Comparison of ENCODE assay signal across 23 cellular contexts in the genomic region with DNA sequence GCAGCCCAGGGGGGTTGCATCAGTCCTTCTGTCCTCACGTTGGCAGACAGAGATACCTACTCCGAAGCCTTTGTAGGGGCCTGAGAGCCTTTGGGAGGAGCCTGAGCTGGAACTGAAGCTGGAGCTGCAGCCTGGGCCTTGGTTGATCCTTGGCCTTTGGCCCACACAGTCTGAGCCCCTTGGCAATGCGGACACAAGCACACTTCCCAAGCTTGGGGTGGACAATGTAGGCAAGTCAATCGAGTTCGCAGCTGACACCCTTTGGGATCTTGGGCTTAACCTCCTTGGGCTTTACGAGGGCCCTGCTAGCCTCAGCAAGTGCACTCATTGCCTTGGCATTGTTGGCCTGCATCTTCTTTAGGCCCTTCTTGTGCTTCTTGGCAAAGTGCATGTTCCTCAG. TPM values are rescaled to one million over a fixed set of nuclear protein-coding genes. Genes with fewer than 3 reads are reported as not detected.
DNase-seq lines count a peak whose midpoint lies in the region; ATAC-seq and TF ChIP-seq lines count a peak whose summit lies in the region.
"Had no signal": no experiment of that assay in that cellular context is flagged by ENCODE, and none has a peak within 500 bp of the region (broad histone marks: within the 10 kb centered on the region; RNA-seq: fewer than 3 reads in every experiment).

No MANE protein-coding gene starts in this region.

- H3K27me3 ChIP-seq in breast epithelium: no peaks in the 10 kb centered on the region
- no peaks in the 10 kb centered on the region for H3K27me3 ChIP-seq in esophagus squamous epithelium
- H3K27me3 ChIP-seq in skeletal muscle tissue (ENCODE audit: control insufficient read depth in 3 of 3, insufficient read depth in 3 of 3, low read length in 3 of 3): no peaks in the 10 kb centered on the region
- H3K27me3 ChIP-seq: BLaER1 treated with 17β-estradiol and CSF1 and Interleukin-3, amounts not matched to agents 10 nM and 100 nM; left lung; pancreas; tibial artery had no signal

- peaks cover 28% of the 10 kb centered on the region for H3K4me1 Mint-ChIP-seq in MCF 10A (ENCODE audit: insufficient read depth, unreplicated experiment)

- no peak overlapping the region for H3K9ac ChIP-seq in skeletal muscle tissue (ENCODE audit: low read depth in 1 of 3, low read length in 3 of 3)
- H3K9ac ChIP-seq: BLaER1 treated with 17β-estradiol and CSF1 and Interleukin-3, amounts not matched to agents 10 nM and 100 nM; KMS-11 had no signal

- H3K27me3 Mint-ChIP-seq in MCF 10A (ENCODE audit: insufficient read depth, unreplicated experiment): no peaks in the 10 kb centered on the region
- H3K27me3 Mint-ChIP-seq: activated B cell treated with CpG ODN at 0.5 μM for 24 hours; activated CD8-positive, alpha-beta T cell treated with anti-CD3 and anti-CD28 coated beads for 36 hours; activated naive CD4-positive, alpha-beta T cell treated with anti-CD3 and anti-CD28 coated beads, Interleukin-2, amount 50 U/mL, for 24 hours had no signal

- ATAC-seq in HG03045 (IDR thresholded peaks at IDR 0.05; ENCODE audit: unreplicated experiment) (no peak), GM19351 (IDR thresholded peaks at IDR 0.05; ENCODE audit: unreplicated experiment) (no peak)
- ATAC-seq: A549; activated CD8-positive, alpha-beta T cell treated with anti-CD3 and anti-CD28 coated beads for 36 hours; HCT116; left lung; pancreas had no signal

- 32 to 63% methylated on average over 4 to 5 of the region's 6 CpGs for WGBS in esophagus squamous epithelium, 2 donors

- POLR2A ChIA-PET in MCF 10A (lab: Yijun Ruan, JAX): interaction anchor here (0.7 to 14.7 kb wide), 11 partner anchors 10 to 200 kb away, joined by 3 to 379 read pairs (median 12); partner anchors contain the start of gene GRPEL2

- H3K27ac Mint-ChIP-seq in MCF 10A (ENCODE audit: low read depth, unreplicated experiment): no peak overlapping the region
- H3K27ac Mint-ChIP-seq: activated B cell treated with CpG ODN at 0.5 μM for 24 hours; activated naive CD4-positive, alpha-beta T cell treated with anti-CD3 and anti-CD28 coated beads, Interleukin-2, amount 50 U/mL, for 24 hours had no signal

- TF ChIP-seq CTCF in breast epithelium (IDR thresholded peaks at IDR 0.05): no peak
- TF ChIP-seq CTCF in MCF 10A (IDR thresholded peaks at IDR 0.05; ENCODE audit: unreplicated experiment): no peak
- TF ChIP-seq CTCF in esophagus squamous epithelium (IDR thresholded peaks at IDR 0.05): no peak

- H3K9me3 Mint-ChIP-seq in MCF 10A (ENCODE audit: unreplicated experiment): no peaks in the 10 kb centered on the region
- H3K9me3 Mint-ChIP-seq: activated B cell treated with CpG ODN at 0.5 μM for 24 hours; activated CD8-positive, alpha-beta T cell treated with anti-CD3 and anti-CD28 coated beads for 36 hours; activated naive CD4-positive, alpha-beta T cell treated with anti-CD3 and anti-CD28 coated beads, Interleukin-2, amount 50 U/mL, for 24 hours had no signal

- DNase-seq in breast epithelium (ENCODE audit: low spot score in 2 of 2): no peak
- no peak for DNase-seq in MCF 10A (ENCODE audit: unreplicated experiment)
- peak; percentile 9 for DNase-seq in M059J (ENCODE audit: low read depth)
- DNase-seq in esophagus squamous epithelium (lab: John Stamatoyannopoulos, UW): no peak
- DNase-seq in C1 segment of cervical spinal cord (lab: John Stamatoyannopoulos, UW): no peak
- DNase-seq: activated B cell treated with CpG ODN at 0.5 μM for 24 hours; activated CD8-positive, alpha-beta T cell treated with anti-CD3 and anti-CD28 coated beads for 36 hours; activated T-cell treated with anti-CD3 and anti-CD28 coated beads, Interleukin-2, amount 50 U/mL, for 48 hours; left lung; NCI-H1092 treated with DMSO at 0.1 percent for 48 hours; NCI-H526 treated with DMSO at 0.1 percent for 48 hours; pancreas; SIG-M5; stimulated activated CD4-positive, alpha-beta T cell treated with anti-CD3 and anti-CD28 coated beads, Interleukin-12 subunit alpha, Interleukin-12 subunit beta, amount 100 ng/mL, for 4 hours; tibial artery had no signal

- H3K27ac ChIP-seq in breast epithelium (peak overlapping the region; percentile 5 to 46), esophagus squamous epithelium (peak overlapping the region; percentile 40 to 99 (median 71)), skeletal muscle tissue (ENCODE audit: low read depth, low read length) (peak overlapping the region; percentile 16)
- H3K27ac ChIP-seq: A549, KMS-11, left lung, pancreas had no signal

- peaks cover 0 to 16% of the 10 kb centered on the region in 2 donors for H3K4me1 ChIP-seq in breast epithelium
- peaks cover 43 to 88% (median 82%) of the 10 kb centered on the region in 3 donors for H3K4me1 ChIP-seq in esophagus squamous epithelium
- peaks cover 44 to 62% (median 56%) of the 10 kb centered on the region in 3 donors for H3K4me1 ChIP-seq in skeletal muscle tissue (ENCODE audit: control insufficient read depth in 3 of 3, insufficient read depth in 3 of 3, low read length in 3 of 3)

- H3K36me3 ChIP-seq in breast epithelium (no peaks in the 10 kb centered on the region), esophagus squamous epithelium (peaks cover 0 to 75% (median 15%) of the 10 kb centered on the region in 3 donors), skeletal muscle tissue (ENCODE audit: control insufficient read depth in 3 of 3, insufficient read depth in 3 of 3, low read length in 3 of 3) (peaks cover 10 to 14% (median 13%) of the 10 kb centered on the region in 3 donors)

- BruUV-seq in MCF 10A (replicated peaks; lab: Mats Ljungman, UMichigan): no TSS peak

- H3K36me3 Mint-ChIP-seq in MCF 10A (ENCODE audit: insufficient read depth, unreplicated experiment): peaks cover 100% of the 10 kb centered on the region

- CTCF ChIA-PET in MCF 10A (lab: Yijun Ruan, JAX): interaction anchor here (0.6 to 3.2 kb wide), 10 partner anchors 12 to 197 kb away, joined by 3 to 19 read pairs (median 6); no protein-coding TSS in a partner anchor

- peak overlapping the region in 1 of 3 donors; percentile 13 for H3K4me3 ChIP-seq in breast epithelium
- H3K4me3 ChIP-seq in esophagus squamous epithelium: no peak overlapping the region
- H3K4me3 ChIP-seq in skeletal muscle tissue (ENCODE audit: low read length in 3 of 3): no peak overlapping the region
- H3K4me3 ChIP-seq: A549; BLaER1 treated with 17β-estradiol and CSF1 and Interleukin-3, amounts not matched to agents 10 nM and 100 nM; left lung; pancreas; tibial artery had no signal

- intact Hi-C loops in breast epithelium (cut with DNase I; ENCODE audit: low total_unique reads): no loop called here
- intact Hi-C loops in MCF 10A (cut with micrococcal nuclease): no loop called here
- intact Hi-C loops in esophagus squamous epithelium (cut with DNase I): no loop called here

- H3K9me3 ChIP-seq in breast epithelium (no peaks in the 10 kb centered on the region), esophagus squamous epithelium (no peaks in the 10 kb centered on the region), skeletal muscle tissue (ENCODE audit: control insufficient read depth in 3 of 3, low read length in 3 of 3) (no peaks in the 10 kb centered on the region)
- H3K9me3 ChIP-seq: A549; BLaER1 treated with 17β-estradiol and CSF1 and Interleukin-3, amounts not matched to agents 10 nM and 100 nM; left lung; pancreas; tibial artery had no signal

- TF ChIP-seq POLR2A in breast epithelium (IDR thresholded peaks at IDR 0.05) (no peak), esophagus squamous epithelium (IDR thresholded peaks at IDR 0.05) (no peak)

- no peak overlapping the region for H3K4me3 Mint-ChIP-seq in MCF 10A (ENCODE audit: unreplicated experiment)
- H3K4me3 Mint-ChIP-seq: activated B cell treated with CpG ODN at 0.5 μM for 24 hours; activated CD8-positive, alpha-beta T cell treated with anti-CD3 and anti-CD28 coated beads for 36 hours had no signal

RNA-seq across cellular contexts. Expression of gene CSNK1A1, which starts 5.9 kb away (rescaled TPM):
- total RNA-seq in breast epithelium (100 to 1,000 TPM; 151 to 350 (median 287) TPM), MCF 10A (2022) (666 and 744 TPM in 2 replicates), esophagus squamous epithelium (100 to 1,000 TPM; 223 to 388 (median 301) TPM), skeletal muscle tissue (161 TPM)
- 182 and 247 TPM in 2 replicates for total RNA-seq in M059J (2014; rRNA removed; shearing (Covaris generic))

RNA-seq across cellular contexts. Expression of gene ARHGEF37, which starts 36.0 kb away (rescaled TPM):
- total RNA-seq in breast epithelium: 10 to 100 TPM in 2 of 3 donors, 1 to 10 TPM in 1; 5.3 to 54.4 (median 29.2) TPM
- 3.9 and 5.1 TPM in 2 replicates for total RNA-seq in MCF 10A (2022)
- total RNA-seq in M059J (2014; rRNA removed; shearing (Covaris generic)): 0.15 and 0.20 TPM in 2 replicates
- total RNA-seq in esophagus squamous epithelium: 10 to 100 TPM; 14.5 to 29.3 (median 18.0) TPM
- total RNA-seq in skeletal muscle tissue: 2.1 TPM

Comparison
In these comparisons a context has a peak if more than half of its experiments do, and no peak if none do; other contexts are left out.
1. H3K27ac ChIP-seq: peak in every context shown above with its lines; median percentile 71 in esophagus squamous epithelium; 26 in breast epithelium; 16 in skeletal muscle tissue.